1 cellular context compared by ENCODE assay signal in the genomic region with DNA sequence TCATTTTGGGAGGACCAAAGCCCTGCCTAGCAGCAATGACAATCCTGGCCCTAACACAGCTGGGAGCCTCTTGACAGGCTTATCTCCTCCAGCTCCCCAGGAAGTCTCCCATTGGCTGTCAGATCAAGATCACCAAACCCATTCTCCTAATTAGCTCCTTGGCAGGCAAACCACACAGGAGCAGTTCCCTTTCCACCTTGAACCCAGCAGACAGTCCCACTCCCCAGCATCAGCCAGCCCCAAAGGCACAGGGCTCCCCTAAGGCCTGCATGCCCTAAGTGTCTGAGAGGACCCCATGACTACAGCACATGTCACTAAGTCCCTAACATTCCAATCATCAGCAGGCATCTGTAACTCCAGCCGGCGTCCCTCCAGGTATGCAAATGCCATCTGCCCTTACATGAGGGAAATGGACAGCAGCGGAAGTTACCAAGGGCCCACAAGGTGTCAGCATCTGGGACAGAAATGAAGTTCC.
TF ChIP-seq lines count a peak whose summit lies in the region.

No MANE protein-coding gene starts in this region.

TF ChIP-seq in HEK293, 187 proteins besides CTCF, POLR2A, EP300 and RAD21 (continued from another document and continues in another):
- TF ChIP-seq, protein P1, sequence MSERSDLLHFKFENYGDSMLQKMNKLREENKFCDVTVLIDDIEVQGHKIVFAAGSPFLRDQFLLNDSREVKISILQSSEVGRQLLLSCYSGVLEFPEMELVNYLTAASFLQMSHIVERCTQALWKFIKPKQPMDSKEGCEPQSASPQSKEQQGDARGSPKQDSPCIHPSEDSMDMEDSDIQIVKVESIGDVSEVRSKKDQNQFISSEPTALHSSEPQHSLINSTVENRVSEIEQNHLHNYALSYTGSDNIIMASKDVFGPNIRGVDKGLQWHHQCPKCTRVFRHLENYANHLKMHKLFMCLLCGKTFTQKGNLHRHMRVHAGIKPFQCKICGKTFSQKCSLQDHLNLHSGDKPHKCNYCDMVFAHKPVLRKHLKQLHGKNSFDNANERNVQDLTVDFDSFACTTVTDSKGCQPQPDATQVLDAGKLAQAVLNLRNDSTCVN (tag by site-specific recombination; optimal IDR thresholded peaks at IDR 0.05), result no peak
- no peak for TF ChIP-seq ZNF2 (tag by site-specific recombination; IDR thresholded peaks at IDR 0.05)
- no peak for TF ChIP-seq SCRT1 (tag by site-specific recombination; IDR thresholded peaks at IDR 0.05; ENCODE audit: borderline replicate concordance)
- peak; percentile 48 for TF ChIP-seq ZBTB8A (tag by site-specific recombination; IDR thresholded peaks at IDR 0.05)
- no peak for TF ChIP-seq ZBTB20 (tag by site-specific recombination; IDR thresholded peaks at IDR 0.05)
- no peak for TF ChIP-seq BCL11B (tag by site-specific recombination; IDR thresholded peaks at IDR 0.05; ENCODE audit: low read depth)
- TF ChIP-seq, protein P2, sequence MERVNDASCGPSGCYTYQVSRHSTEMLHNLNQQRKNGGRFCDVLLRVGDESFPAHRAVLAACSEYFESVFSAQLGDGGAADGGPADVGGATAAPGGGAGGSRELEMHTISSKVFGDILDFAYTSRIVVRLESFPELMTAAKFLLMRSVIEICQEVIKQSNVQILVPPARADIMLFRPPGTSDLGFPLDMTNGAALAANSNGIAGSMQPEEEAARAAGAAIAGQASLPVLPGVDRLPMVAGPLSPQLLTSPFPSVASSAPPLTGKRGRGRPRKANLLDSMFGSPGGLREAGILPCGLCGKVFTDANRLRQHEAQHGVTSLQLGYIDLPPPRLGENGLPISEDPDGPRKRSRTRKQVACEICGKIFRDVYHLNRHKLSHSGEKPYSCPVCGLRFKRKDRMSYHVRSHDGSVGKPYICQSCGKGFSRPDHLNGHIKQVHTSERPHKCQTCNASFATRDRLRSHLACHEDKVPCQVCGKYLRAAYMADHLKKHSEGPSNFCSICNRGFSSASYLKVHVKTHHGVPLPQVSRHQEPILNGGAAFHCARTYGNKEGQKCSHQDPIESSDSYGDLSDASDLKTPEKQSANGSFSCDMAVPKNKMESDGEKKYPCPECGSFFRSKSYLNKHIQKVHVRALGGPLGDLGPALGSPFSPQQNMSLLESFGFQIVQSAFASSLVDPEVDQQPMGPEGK (tag by site-specific recombination; IDR thresholded peaks at IDR 0.05), result peak; percentile 60; the same call in 1 of the 2 replicates
- no peak for TF ChIP-seq ZNF837 (tag by site-specific recombination; IDR thresholded peaks at IDR 0.05)
- peak; percentile 86 for TF ChIP-seq WT1 (tag by site-specific recombination; IDR thresholded peaks at IDR 0.05)
- TF ChIP-seq ZNF747 (tag by site-specific recombination; IDR thresholded peaks at IDR 0.05), result no peak
- no peak for TF ChIP-seq ZNF677 (tag by site-specific recombination; IDR thresholded peaks at IDR 0.05)
- TF ChIP-seq, protein P3, sequence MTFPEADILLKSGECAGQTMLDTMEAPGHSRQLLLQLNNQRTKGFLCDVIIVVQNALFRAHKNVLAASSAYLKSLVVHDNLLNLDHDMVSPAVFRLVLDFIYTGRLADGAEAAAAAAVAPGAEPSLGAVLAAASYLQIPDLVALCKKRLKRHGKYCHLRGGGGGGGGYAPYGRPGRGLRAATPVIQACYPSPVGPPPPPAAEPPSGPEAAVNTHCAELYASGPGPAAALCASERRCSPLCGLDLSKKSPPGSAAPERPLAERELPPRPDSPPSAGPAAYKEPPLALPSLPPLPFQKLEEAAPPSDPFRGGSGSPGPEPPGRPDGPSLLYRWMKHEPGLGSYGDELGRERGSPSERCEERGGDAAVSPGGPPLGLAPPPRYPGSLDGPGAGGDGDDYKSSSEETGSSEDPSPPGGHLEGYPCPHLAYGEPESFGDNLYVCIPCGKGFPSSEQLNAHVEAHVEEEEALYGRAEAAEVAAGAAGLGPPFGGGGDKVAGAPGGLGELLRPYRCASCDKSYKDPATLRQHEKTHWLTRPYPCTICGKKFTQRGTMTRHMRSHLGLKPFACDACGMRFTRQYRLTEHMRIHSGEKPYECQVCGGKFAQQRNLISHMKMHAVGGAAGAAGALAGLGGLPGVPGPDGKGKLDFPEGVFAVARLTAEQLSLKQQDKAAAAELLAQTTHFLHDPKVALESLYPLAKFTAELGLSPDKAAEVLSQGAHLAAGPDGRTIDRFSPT (tag by site-specific recombination; IDR thresholded peaks at IDR 0.05), result no peak
- no peak for TF ChIP-seq ZNF544 (tag by site-specific recombination; IDR thresholded peaks at IDR 0.05)
- 0 out of 2 replicates have a peak, but pooled peaks have one; percentile 34 for TF ChIP-seq ZNF561 (tag by site-specific recombination; IDR thresholded peaks at IDR 0.05; ENCODE audit: borderline replicate concordance)
- TF ChIP-seq, protein P4, sequence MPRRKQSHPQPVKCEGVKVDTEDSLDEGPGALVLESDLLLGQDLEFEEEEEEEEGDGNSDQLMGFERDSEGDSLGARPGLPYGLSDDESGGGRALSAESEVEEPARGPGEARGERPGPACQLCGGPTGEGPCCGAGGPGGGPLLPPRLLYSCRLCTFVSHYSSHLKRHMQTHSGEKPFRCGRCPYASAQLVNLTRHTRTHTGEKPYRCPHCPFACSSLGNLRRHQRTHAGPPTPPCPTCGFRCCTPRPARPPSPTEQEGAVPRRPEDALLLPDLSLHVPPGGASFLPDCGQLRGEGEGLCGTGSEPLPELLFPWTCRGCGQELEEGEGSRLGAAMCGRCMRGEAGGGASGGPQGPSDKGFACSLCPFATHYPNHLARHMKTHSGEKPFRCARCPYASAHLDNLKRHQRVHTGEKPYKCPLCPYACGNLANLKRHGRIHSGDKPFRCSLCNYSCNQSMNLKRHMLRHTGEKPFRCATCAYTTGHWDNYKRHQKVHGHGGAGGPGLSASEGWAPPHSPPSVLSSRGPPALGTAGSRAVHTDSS (tag by site-specific recombination; IDR thresholded peaks at IDR 0.05), result no peak
- peak; percentile 71; the same call in 1 of the 2 replicates for TF ChIP-seq ZNF423 (tag by site-specific recombination; IDR thresholded peaks at IDR 0.05)
- TF ChIP-seq ZNF391 (tag by site-specific recombination; IDR thresholded peaks at IDR 0.05; ENCODE audit: borderline replicate concordance, low read depth), result no peak
- TF ChIP-seq ZNF341 (tag by site-specific recombination; IDR thresholded peaks at IDR 0.05; ENCODE audit: low read depth), result peak; percentile 52; the same call in 1 of the 2 replicates
- TF ChIP-seq, protein P5, sequence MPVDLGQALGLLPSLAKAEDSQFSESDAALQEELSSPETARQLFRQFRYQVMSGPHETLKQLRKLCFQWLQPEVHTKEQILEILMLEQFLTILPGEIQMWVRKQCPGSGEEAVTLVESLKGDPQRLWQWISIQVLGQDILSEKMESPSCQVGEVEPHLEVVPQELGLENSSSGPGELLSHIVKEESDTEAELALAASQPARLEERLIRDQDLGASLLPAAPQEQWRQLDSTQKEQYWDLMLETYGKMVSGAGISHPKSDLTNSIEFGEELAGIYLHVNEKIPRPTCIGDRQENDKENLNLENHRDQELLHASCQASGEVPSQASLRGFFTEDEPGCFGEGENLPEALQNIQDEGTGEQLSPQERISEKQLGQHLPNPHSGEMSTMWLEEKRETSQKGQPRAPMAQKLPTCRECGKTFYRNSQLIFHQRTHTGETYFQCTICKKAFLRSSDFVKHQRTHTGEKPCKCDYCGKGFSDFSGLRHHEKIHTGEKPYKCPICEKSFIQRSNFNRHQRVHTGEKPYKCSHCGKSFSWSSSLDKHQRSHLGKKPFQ (tag by site-specific recombination; IDR thresholded peaks at IDR 0.05), result peak; percentile 59; the same call in 1 of the 2 replicates
- TF ChIP-seq, protein P6, sequence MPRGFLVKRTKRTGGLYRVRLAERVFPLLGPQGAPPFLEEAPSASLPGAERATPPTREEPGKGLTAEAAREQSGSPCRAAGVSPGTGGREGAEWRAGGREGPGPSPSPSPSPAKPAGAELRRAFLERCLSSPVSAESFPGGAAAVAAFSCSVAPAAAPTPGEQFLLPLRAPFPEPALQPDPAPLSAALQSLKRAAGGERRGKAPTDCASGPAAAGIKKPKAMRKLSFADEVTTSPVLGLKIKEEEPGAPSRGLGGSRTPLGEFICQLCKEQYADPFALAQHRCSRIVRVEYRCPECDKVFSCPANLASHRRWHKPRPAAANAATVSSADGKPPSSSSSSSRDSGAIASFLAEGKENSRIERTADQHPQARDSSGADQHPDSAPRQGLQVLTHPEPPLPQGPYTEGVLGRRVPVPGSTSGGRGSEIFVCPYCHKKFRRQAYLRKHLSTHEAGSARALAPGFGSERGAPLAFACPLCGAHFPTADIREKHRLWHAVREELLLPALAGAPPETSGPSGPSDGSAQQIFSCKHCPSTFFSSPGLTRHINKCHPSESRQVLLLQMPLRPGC (tag by site-specific recombination; IDR thresholded peaks at IDR 0.05), result no peak
- no peak for TF ChIP-seq ZNF223 (tag by site-specific recombination; IDR thresholded peaks at IDR 0.05)
- TF ChIP-seq, protein P7, sequence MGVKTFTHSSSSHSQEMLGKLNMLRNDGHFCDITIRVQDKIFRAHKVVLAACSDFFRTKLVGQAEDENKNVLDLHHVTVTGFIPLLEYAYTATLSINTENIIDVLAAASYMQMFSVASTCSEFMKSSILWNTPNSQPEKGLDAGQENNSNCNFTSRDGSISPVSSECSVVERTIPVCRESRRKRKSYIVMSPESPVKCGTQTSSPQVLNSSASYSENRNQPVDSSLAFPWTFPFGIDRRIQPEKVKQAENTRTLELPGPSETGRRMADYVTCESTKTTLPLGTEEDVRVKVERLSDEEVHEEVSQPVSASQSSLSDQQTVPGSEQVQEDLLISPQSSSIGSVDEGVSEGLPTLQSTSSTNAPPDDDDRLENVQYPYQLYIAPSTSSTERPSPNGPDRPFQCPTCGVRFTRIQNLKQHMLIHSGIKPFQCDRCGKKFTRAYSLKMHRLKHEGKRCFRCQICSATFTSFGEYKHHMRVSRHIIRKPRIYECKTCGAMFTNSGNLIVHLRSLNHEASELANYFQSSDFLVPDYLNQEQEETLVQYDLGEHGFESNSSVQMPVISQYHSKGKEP (tag by site-specific recombination; IDR thresholded peaks at IDR 0.05), result no peak
- peak; percentile 85 for TF ChIP-seq ZNF600 (tag by site-specific recombination; IDR thresholded peaks at IDR 0.05)
- TF ChIP-seq ZSCAN16 (tag by site-specific recombination; IDR thresholded peaks at IDR 0.05), result no peak
- peak; percentile 74 for TF ChIP-seq ZNF335 (tag by site-specific recombination; conservative IDR thresholded peaks at IDR 0.05)
- TF ChIP-seq, protein P8, sequence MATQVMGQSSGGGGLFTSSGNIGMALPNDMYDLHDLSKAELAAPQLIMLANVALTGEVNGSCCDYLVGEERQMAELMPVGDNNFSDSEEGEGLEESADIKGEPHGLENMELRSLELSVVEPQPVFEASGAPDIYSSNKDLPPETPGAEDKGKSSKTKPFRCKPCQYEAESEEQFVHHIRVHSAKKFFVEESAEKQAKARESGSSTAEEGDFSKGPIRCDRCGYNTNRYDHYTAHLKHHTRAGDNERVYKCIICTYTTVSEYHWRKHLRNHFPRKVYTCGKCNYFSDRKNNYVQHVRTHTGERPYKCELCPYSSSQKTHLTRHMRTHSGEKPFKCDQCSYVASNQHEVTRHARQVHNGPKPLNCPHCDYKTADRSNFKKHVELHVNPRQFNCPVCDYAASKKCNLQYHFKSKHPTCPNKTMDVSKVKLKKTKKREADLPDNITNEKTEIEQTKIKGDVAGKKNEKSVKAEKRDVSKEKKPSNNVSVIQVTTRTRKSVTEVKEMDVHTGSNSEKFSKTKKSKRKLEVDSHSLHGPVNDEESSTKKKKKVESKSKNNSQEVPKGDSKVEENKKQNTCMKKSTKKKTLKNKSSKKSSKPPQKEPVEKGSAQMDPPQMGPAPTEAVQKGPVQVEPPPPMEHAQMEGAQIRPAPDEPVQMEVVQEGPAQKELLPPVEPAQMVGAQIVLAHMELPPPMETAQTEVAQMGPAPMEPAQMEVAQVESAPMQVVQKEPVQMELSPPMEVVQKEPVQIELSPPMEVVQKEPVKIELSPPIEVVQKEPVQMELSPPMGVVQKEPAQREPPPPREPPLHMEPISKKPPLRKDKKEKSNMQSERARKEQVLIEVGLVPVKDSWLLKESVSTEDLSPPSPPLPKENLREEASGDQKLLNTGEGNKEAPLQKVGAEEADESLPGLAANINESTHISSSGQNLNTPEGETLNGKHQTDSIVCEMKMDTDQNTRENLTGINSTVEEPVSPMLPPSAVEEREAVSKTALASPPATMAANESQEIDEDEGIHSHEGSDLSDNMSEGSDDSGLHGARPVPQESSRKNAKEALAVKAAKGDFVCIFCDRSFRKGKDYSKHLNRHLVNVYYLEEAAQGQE (tag by site-specific recombination; IDR thresholded peaks at IDR 0.05), result peak; percentile 50; the same call in 1 of the 2 replicates
- peak; percentile 52 for TF ChIP-seq ZBTB17 (tag by site-specific recombination; IDR thresholded peaks at IDR 0.05)
- TF ChIP-seq ZNF24 (tag by site-specific recombination; IDR thresholded peaks at IDR 0.05), result peak; percentile 84
- TF ChIP-seq, protein P9, sequence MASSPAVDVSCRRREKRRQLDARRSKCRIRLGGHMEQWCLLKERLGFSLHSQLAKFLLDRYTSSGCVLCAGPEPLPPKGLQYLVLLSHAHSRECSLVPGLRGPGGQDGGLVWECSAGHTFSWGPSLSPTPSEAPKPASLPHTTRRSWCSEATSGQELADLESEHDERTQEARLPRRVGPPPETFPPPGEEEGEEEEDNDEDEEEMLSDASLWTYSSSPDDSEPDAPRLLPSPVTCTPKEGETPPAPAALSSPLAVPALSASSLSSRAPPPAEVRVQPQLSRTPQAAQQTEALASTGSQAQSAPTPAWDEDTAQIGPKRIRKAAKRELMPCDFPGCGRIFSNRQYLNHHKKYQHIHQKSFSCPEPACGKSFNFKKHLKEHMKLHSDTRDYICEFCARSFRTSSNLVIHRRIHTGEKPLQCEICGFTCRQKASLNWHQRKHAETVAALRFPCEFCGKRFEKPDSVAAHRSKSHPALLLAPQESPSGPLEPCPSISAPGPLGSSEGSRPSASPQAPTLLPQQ (tag by site-specific recombination; IDR thresholded peaks at IDR 0.05), result peak; percentile 61; the same call in 1 of the 2 replicates
- TF ChIP-seq ZNF114 (tag by site-specific recombination; IDR thresholded peaks at IDR 0.05), result no peak
- no peak for TF ChIP-seq ZNF558 (tag by site-specific recombination; IDR thresholded peaks at IDR 0.05)
- TF ChIP-seq ZNF473 (tag by site-specific recombination; IDR thresholded peaks at IDR 0.05), result no peak
- TF ChIP-seq, protein P10, sequence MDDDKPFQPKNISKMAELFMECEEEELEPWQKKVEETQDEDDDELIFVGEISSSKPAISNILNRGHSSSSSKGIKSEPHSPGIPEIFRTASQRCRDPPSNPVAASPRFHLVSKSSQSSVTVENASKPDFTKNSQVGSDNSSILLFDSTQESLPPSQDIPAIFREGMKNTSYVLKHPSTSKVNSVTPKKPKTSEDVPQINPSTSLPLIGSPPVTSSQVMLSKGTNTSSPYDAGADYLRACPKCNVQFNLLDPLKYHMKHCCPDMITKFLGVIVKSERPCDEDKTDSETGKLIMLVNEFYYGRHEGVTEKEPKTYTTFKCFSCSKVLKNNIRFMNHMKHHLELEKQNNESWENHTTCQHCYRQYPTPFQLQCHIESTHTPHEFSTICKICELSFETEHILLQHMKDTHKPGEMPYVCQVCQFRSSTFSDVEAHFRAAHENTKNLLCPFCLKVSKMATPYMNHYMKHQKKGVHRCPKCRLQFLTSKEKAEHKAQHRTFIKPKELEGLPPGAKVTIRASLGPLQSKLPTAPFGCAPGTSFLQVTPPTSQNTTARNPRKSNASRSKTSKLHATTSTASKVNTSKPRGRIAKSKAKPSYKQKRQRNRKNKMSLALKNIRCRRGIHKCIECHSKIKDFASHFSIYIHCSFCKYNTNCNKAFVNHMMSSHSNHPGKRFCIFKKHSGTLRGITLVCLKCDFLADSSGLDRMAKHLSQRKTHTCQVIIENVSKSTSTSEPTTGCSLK (tag by site-specific recombination; IDR thresholded peaks at IDR 0.05), result no peak
- no peak for TF ChIP-seq ZNF248 (tag by site-specific recombination; IDR thresholded peaks at IDR 0.05)
- TF ChIP-seq MZF1 (tag by site-specific recombination; IDR thresholded peaks at IDR 0.05; ENCODE audit: borderline replicate concordance), result 0 out of 2 replicates have a peak, but pooled peaks have one; percentile 18
- TF ChIP-seq ZNF555 (tag by site-specific recombination; conservative IDR thresholded peaks at IDR 0.05), result no peak
- peak; percentile 8; the same call in 1 of the 2 replicates for TF ChIP-seq GLI2 (tag by site-specific recombination; IDR thresholded peaks at IDR 0.05; ENCODE audit: borderline replicate concordance, low read depth)
